In genomic region chr17:82396601-82397435, GRCh38 we compare ENCODE assay signal across 15 cellular contexts. TPM values are rescaled to one million over a fixed set of nuclear protein-coding genes. Genes with fewer than 3 reads are reported as not detected.
A peak's percentile ranks its signal among the peaks of the same experiment; 100 is the strongest.
DNase-seq lines count a peak whose midpoint lies in the region; ATAC-seq, FAIRE-seq and TF ChIP-seq lines count a peak whose summit lies in the region.
"Had no signal": no experiment of that assay in that cellular context is flagged by ENCODE, and none has a peak within 500 bp of the region (broad histone marks: within the 10 kb centered on the region; RNA-seq: fewer than 3 reads in every experiment).

No MANE protein-coding gene starts in this region.

- BruUV-seq in HCT116 (replicated peaks; lab: Mats Ljungman, UMichigan) (no TSS peak), K562 (replicated peaks; lab: Mats Ljungman, UMichigan) (no TSS peak)

- no peak for FAIRE-seq in K562 (lab: Jason Lieb, UNC)

- no peaks in the 10 kb centered on the region for H3K36me3 ChIP-seq in ACC112 (ENCODE audit: insufficient read depth, low read length)
- no peaks in the 10 kb centered on the region; a peak in 1 of 4 replicates for H3K36me3 ChIP-seq in HCT116 (ENCODE audit: control insufficient read depth in 1 of 2, insufficient read depth in 2 of 2, low read length in 2 of 2)
- peaks cover 38% of the 10 kb centered on the region; the same call in 2 of the 3 replicates for H3K36me3 ChIP-seq in K562 (ENCODE audit: control insufficient read depth, insufficient read depth, low read length)
- peaks cover 31% of the 10 kb centered on the region for H3K36me3 ChIP-seq in lower lobe of right lung
- H3K36me3 ChIP-seq in smooth muscle cell (ENCODE audit: low read depth), result no peaks in the 10 kb centered on the region
- H3K36me3 ChIP-seq: transverse colon had no signal

- TF ChIP-seq RAD21 in HCT116 (IDR thresholded peaks at IDR 0.05; ENCODE audit: low read depth) (no peak), K562 (CRISPR knock-in tag; conservative IDR thresholded peaks at IDR 0.05 in 1 of 2, IDR thresholded peaks at IDR 0.05 in 1 of 2) (no peak)

- no peaks in the 10 kb centered on the region for H4K20me1 ChIP-seq in HCT116 (ENCODE audit: insufficient read depth)
- no peaks in the 10 kb centered on the region for H4K20me1 ChIP-seq in K562 (replicated peaks; ENCODE audit: control insufficient read depth, insufficient read depth, low read length)
- H4K20me1 ChIP-seq in smooth muscle cell (ENCODE audit: low read depth), result no peaks in the 10 kb centered on the region

- intact Hi-C loops in HCT116 (cut with micrococcal nuclease), result no loop called here
- intact Hi-C loops in K562 (cut with micrococcal nuclease), result no loop called here
- intact Hi-C loops in lower lobe of right lung (cut with DNase I), result no loop called here

- RAD21 ChIA-PET in HCT116 (lab: Charles Lee; ENCODE audit: low non-redundant PET in 1 of 2, low total read pairs in 2 of 2, uncharacterized antibody in 2 of 2, unreplicated experiment in 2 of 2), result no interaction called here

- H3K4me1 ChIP-seq in ACC112 (ENCODE audit: control insufficient read depth, insufficient read depth, low read length, unreplicated experiment) (peaks cover 38% of the 10 kb centered on the region), HCT116 (ENCODE audit: control insufficient read depth in 1 of 2, insufficient read depth in 2 of 2, low read length in 2 of 2) (peaks cover 0 to 9% of the 10 kb centered on the region in 2 experiments; a peak in 2 of 4 replicates), K562 (replicated peaks in 1 of 2; ENCODE audit: control insufficient read depth in 2 of 2, insufficient read depth in 2 of 2, low read length in 2 of 2) (peaks cover 0 to 24% of the 10 kb centered on the region in 2 experiments; a peak in 2 of 5 replicates), lower lobe of right lung (peaks cover 15% of the 10 kb centered on the region), smooth muscle cell (ENCODE audit: low read depth) (no peaks in the 10 kb centered on the region)

- peaks cover 4% of the 10 kb centered on the region for H3F3A ChIP-seq in smooth muscle cell (ENCODE audit: low read depth)

- no peak for DNase-seq in HCT116 (ENCODE audit: low read depth, low spot score)
- no peak for DNase-seq in K562 (ENCODE audit: extremely low read depth in 1 of 4, low spot score in 3 of 4)
- DNase-seq in lower lobe of right lung, result peak; percentile 20
- DNase-seq in smooth muscle cell (lab: John Stamatoyannopoulos, UW; ENCODE audit: unreplicated experiment), result no peak
- no peak for DNase-seq in NCI-H2029 treated with DMSO at 0.1 percent for 48 hours (lab: John Stamatoyannopoulos, UW)
- DNase-seq in glomerular visceral epithelial cell (ENCODE audit: extremely low spot score), result no peak
- DNase-seq in NCI-H1417 treated with DMSO at 0.1 percent for 48 hours (lab: John Stamatoyannopoulos, UW), result no peak
- DNase-seq: activated naive CD4-positive, alpha-beta T cell; CD8-positive, alpha-beta memory T cell; immature natural killer cell; nucleus accumbens; Peyer's patch; transverse colon had no signal

- ATAC-seq in HCT116, result peak; percentile 26; the same call in 1 of the 2 replicates
- ATAC-seq in K562, result no peak
- no peak for ATAC-seq in lower lobe of right lung

- H3K79me2 ChIP-seq in ACC112 (ENCODE audit: control insufficient read depth, insufficient read depth, low read length, unreplicated experiment) (no peaks in the 10 kb centered on the region), HCT116 (ENCODE audit: insufficient read depth, low read length) (no peaks in the 10 kb centered on the region), K562 (ENCODE audit: control insufficient read depth, insufficient read depth, low read length) (no peaks in the 10 kb centered on the region), smooth muscle cell (ENCODE audit: low read depth) (no peaks in the 10 kb centered on the region)

- no peaks in the 10 kb centered on the region for H3K9me3 ChIP-seq in HCT116 (ENCODE audit: control insufficient read depth in 1 of 2, insufficient read depth in 1 of 2, low read depth in 1 of 2, low read length in 2 of 2)
- no peaks in the 10 kb centered on the region for H3K9me3 ChIP-seq in K562 (replicated peaks; ENCODE audit: control insufficient read depth, insufficient read depth, low read depth, low read length)
- H3K9me3 ChIP-seq in lower lobe of right lung, result no peaks in the 10 kb centered on the region
- H3K9me3 ChIP-seq in smooth muscle cell (replicated peaks; ENCODE audit: low read depth), result no peaks in the 10 kb centered on the region
- H3K9me3 ChIP-seq: Peyer's patch, transverse colon had no signal

- TF ChIP-seq CTCF in HCT116 (IDR thresholded peaks at IDR 0.05 in 2 of 3, conservative IDR thresholded peaks at IDR 0.05 in 1 of 3; ENCODE audit: borderline replicate concordance in 1 of 3, insufficient read depth in 1 of 3, low read depth in 2 of 3, low read length in 2 of 3) (no peak), K562 (IDR thresholded peaks at IDR 0.05 in 2 of 3, conservative IDR thresholded peaks at IDR 0.05 in 1 of 3; ENCODE audit: insufficient read depth in 2 of 3, low read depth in 1 of 3, low read length in 3 of 3) (no peak), lower lobe of right lung (IDR thresholded peaks at IDR 0.05) (no peak), smooth muscle cell (IDR thresholded peaks at IDR 0.05; ENCODE audit: borderline replicate concordance, insufficient read depth, poor library complexity, severe bottlenecking) (no peak)

- H3K4me2 ChIP-seq in HCT116 (ENCODE audit: low read length) (no peak overlapping the region), K562 (ENCODE audit: insufficient read depth, low read length) (no peak overlapping the region), smooth muscle cell (no peak overlapping the region)

- WGBS in K562 (ENCODE audit: insufficient coverage, low coverage, missing lambda C conversion rate), result 62% methylated on average over 17 of the region's 19 CpGs
- WGBS in smooth muscle cell (ENCODE audit: low lambda C conversion rate), result 68% methylated on average over 18 of the region's 19 CpGs

- TF ChIP-seq POLR2A in HCT116 (IDR thresholded peaks at IDR 0.05; ENCODE audit: borderline replicate concordance, extremely low read depth, insufficient read depth, insufficient read length) (no peak), K562 (conservative IDR thresholded peaks at IDR 0.05) (no peak)

- peak overlapping the region; percentile 97 for H3K27ac ChIP-seq in ACC112 (ENCODE audit: low read depth, low read length)
- peak overlapping the region; percentile 7; the same call in 1 of the 2 replicates for H3K27ac ChIP-seq in HCT116 (ENCODE audit: low read depth, low read length)
- H3K27ac ChIP-seq in K562 (ENCODE audit: extremely low read depth, low read depth, low read length), result no peak overlapping the region
- no peak overlapping the region for H3K27ac ChIP-seq in lower lobe of right lung
- H3K27ac ChIP-seq in smooth muscle cell (ENCODE audit: low read depth), result no peak overlapping the region
- H3K27ac ChIP-seq: Peyer's patch, transverse colon had no signal

- H3K9ac ChIP-seq in HCT116 (ENCODE audit: low read length), result no peak overlapping the region
- no peak overlapping the region for H3K9ac ChIP-seq in K562 (ENCODE audit: insufficient read depth in 1 of 2, low read depth in 2 of 2, low read length in 2 of 2)
- no peak overlapping the region for H3K9ac ChIP-seq in smooth muscle cell (ENCODE audit: low read depth)

- peak overlapping the region; percentile 36; the same call in 1 of the 2 replicates for H3K4me3 ChIP-seq in ACC112 (ENCODE audit: low read depth, low read length)
- no peak overlapping the region for H3K4me3 ChIP-seq in HCT116 (replicated peaks in 1 of 2; ENCODE audit: low read depth in 1 of 2, low read length in 2 of 2)
- H3K4me3 ChIP-seq in K562, result no peak overlapping the region
- H3K4me3 ChIP-seq in lower lobe of right lung, result no peak overlapping the region
- no peak overlapping the region for H3K4me3 ChIP-seq in smooth muscle cell
- H3K4me3 ChIP-seq: Peyer's patch, transverse colon had no signal

- TF ChIP-seq EP300 in K562 (IDR thresholded peaks at IDR 0.05; ENCODE audit: low read length), result no peak

- in situ Hi-C loops in K562 (cut with MboI), result no loop called here

- no peaks in the 10 kb centered on the region for H3K9me2 ChIP-seq in HCT116 (ENCODE audit: insufficient read depth)

- no peaks in the 10 kb centered on the region for H3K9me1 ChIP-seq in K562 (ENCODE audit: control insufficient read depth, insufficient read depth, low read length)

- CTCF ChIA-PET in HCT116 (lab: Charles Lee) (no interaction called here), K562 (lab: Yijun Ruan, JAX; ENCODE audit: low intra/inter-chr PET ratio) (no interaction called here)

- POLR2A ChIA-PET in HCT116 (lab: Charles Lee) (no interaction called here), K562 (lab: Yijun Ruan, JAX) (interaction anchor here (0.7 kb wide), 1 partner anchor 11 kb away, joined by 4 read pairs; no protein-coding TSS in a partner anchor)

- H3K27me3 ChIP-seq in ACC112 (ENCODE audit: insufficient read depth, low read length) (no peaks in the 10 kb centered on the region), HCT116 (ENCODE audit: insufficient read depth, low read length) (no peaks in the 10 kb centered on the region), K562 (ENCODE audit: control insufficient read depth in 2 of 2, insufficient read depth in 2 of 2, low read length in 2 of 2) (no peaks in the 10 kb centered on the region), lower lobe of right lung (ENCODE audit: low read depth) (no peaks in the 10 kb centered on the region), smooth muscle cell (ENCODE audit: low read depth) (no peaks in the 10 kb centered on the region)
- H3K27me3 ChIP-seq: Peyer's patch, transverse colon had no signal

- no peak overlapping the region for H2AFZ ChIP-seq in ACC112 (ENCODE audit: low read length, unreplicated experiment)
- no peak overlapping the region for H2AFZ ChIP-seq in HCT116 (ENCODE audit: low read depth, low read length, poor library complexity, severe bottlenecking)
- no peak overlapping the region for H2AFZ ChIP-seq in K562 (ENCODE audit: low read depth, low read length)
- H2AFZ ChIP-seq in smooth muscle cell (ENCODE audit: low read depth), result no peak overlapping the region

RNA-seq across cellular contexts. Expression of gene HEXD, which starts 21.3 kb away (rescaled TPM):
- total RNA-seq in HCT116 (2021; ENCODE audit: unreplicated experiment) (45.2 TPM), K562 (2014; rRNA removed) (10.5 and 12.3 TPM in 2 replicates), K562 (2014; rRNA removed; fragmentation: Illumina TruSeq; extraction: Trizol) (5.3 and 6.7 TPM in 2 replicates), K562 (2015; rRNA removed; fragmentation: Illumina TruSeq; extraction: Trizol) (8.3 and 10.0 TPM in 2 replicates), K562 (2021) (16.9 and 17.5 TPM in 2 replicates), lower lobe of right lung (60.2 TPM), smooth muscle cell (1.5 and 9.2 TPM in 2 replicates)
- 30.8 and 32.6 TPM in 2 replicates for polyA plus RNA-seq in HCT116 (2012)
- total RNA-seq in K562 (2011; cell fraction: chromatin; rRNA removed; ENCODE audit: low replicate concordance), result 73.7 and 159 TPM in 2 replicates
- 83.4 and 88.2 TPM in 2 replicates for total RNA-seq in K562 (2011; cell fraction: nucleolus; rRNA removed)
- 65.7 and 67.2 TPM in 2 replicates for total RNA-seq in K562 (2011; cell fraction: nucleoplasm; rRNA removed)
- polyA plus RNA-seq in K562 (2011; rRNA removed) (20.0 and 22.3 TPM in 2 replicates), K562 (2014; fragmentation: Illumina TruSeq; extraction: Trizol) (8.7 and 10.9 TPM in 2 replicates), K562 (2014; fragmentation: Nextera tagmentation; extraction: Ambion mirVana) (1 to 10 TPM; 1.0 TPM), K562 (2014; rRNA removed) (21.9 and 25.3 TPM in 2 replicates), smooth muscle cell (9.2 and 13.8 TPM in 2 replicates)
- 9.6 and 16.9 TPM in 2 replicates for polyA plus RNA-seq in K562 (2011; cell fraction: cytosol; rRNA removed)
- 208 and 322 TPM in 2 replicates for polyA plus RNA-seq in K562 (2011; cell fraction: nucleus; rRNA removed)
- polyA plus RNA-seq in K562 (2012), result 13.2 and 23.9 TPM in 2 replicates
- 6.1 and 7.1 TPM in 2 replicates for polyA minus RNA-seq in K562 (2011; rRNA and poly(A)+ RNA removed)
- 5.5 and 6.5 TPM in 2 replicates for polyA minus RNA-seq in K562 (2011; cell fraction: cytosol; rRNA and poly(A)+ RNA removed)
- 28.3 and 30.8 TPM in 2 replicates for polyA minus RNA-seq in K562 (2011; cell fraction: nucleus; rRNA and poly(A)+ RNA removed)

RNA-seq across cellular contexts. Expression of gene OGFOD3, which starts 21.6 kb away (rescaled TPM):
- total RNA-seq in HCT116 (2021; ENCODE audit: unreplicated experiment) (53.6 TPM), K562 (2014; rRNA removed) (34.7 and 44.7 TPM in 2 replicates), K562 (2014; rRNA removed; fragmentation: Illumina TruSeq; extraction: Trizol) (8.9 and 12.3 TPM in 2 replicates), K562 (2015; rRNA removed; fragmentation: Illumina TruSeq; extraction: Trizol) (18.0 and 18.9 TPM in 2 replicates), K562 (2021) (40.5 and 43.6 TPM in 2 replicates), lower lobe of right lung (27.1 TPM), smooth muscle cell (10.5 and 18.4 TPM in 2 replicates)
- 58.9 and 66.1 TPM in 2 replicates for polyA plus RNA-seq in HCT116 (2012)
- total RNA-seq in K562 (2011; cell fraction: chromatin; rRNA removed; ENCODE audit: low replicate concordance), result 39.5 and 85.3 TPM in 2 replicates
- total RNA-seq in K562 (2011; cell fraction: nucleolus; rRNA removed), result 68.9 and 71.6 TPM in 2 replicates
- total RNA-seq in K562 (2011; cell fraction: nucleoplasm; rRNA removed), result 53.3 and 56.9 TPM in 2 replicates
- polyA plus RNA-seq in K562 (2011; rRNA removed) (23.8 and 31.8 TPM in 2 replicates), K562 (2014; fragmentation: Illumina TruSeq; extraction: Trizol) (18.3 and 23.3 TPM in 2 replicates), K562 (2014; fragmentation: Nextera tagmentation; extraction: Ambion mirVana) (1 to 10 TPM in 1 of 2 experiments, under 1 TPM in 1; 0.69 to 1.8 TPM), K562 (2014; rRNA removed) (33.3 and 34.5 TPM in 2 replicates), smooth muscle cell (21.0 and 30.4 TPM in 2 replicates)
- polyA plus RNA-seq in K562 (2011; cell fraction: cytosol; rRNA removed), result 43.8 and 57.1 TPM in 2 replicates
- polyA plus RNA-seq in K562 (2011; cell fraction: nucleus; rRNA removed), result 27.5 and 35.1 TPM in 2 replicates
- polyA plus RNA-seq in K562 (2012), result 31.5 and 39.2 TPM in 2 replicates
- 15.2 and 19.6 TPM in 2 replicates for polyA minus RNA-seq in K562 (2011; rRNA and poly(A)+ RNA removed)
- 27.3 and 39.2 TPM in 2 replicates for polyA minus RNA-seq in K562 (2011; cell fraction: cytosol; rRNA and poly(A)+ RNA removed)
- 8.6 and 12.7 TPM in 2 replicates for polyA minus RNA-seq in K562 (2011; cell fraction: nucleus; rRNA and poly(A)+ RNA removed)

RNA-seq across cellular contexts. Expression of gene UTS2R, which starts 25.3 kb away (rescaled TPM):
- not detected for total RNA-seq in HCT116 (2021; ENCODE audit: unreplicated experiment)
- 0.07 TPM in 1 of 2 replicates, not detected in the other for polyA plus RNA-seq in HCT116 (2012)
- not detected in 2 replicates for total RNA-seq in K562 (2011; cell fraction: chromatin; rRNA removed; ENCODE audit: low replicate concordance)
- total RNA-seq in K562 (2011; cell fraction: nucleolus; rRNA removed), result not detected in 2 replicates
- not detected in 2 replicates for total RNA-seq in K562 (2011; cell fraction: nucleoplasm; rRNA removed)
- total RNA-seq in K562 (2014; rRNA removed), result not detected in 2 replicates
- not detected in 2 replicates for total RNA-seq in K562 (2014; rRNA removed; fragmentation: Illumina TruSeq; extraction: Trizol)
- total RNA-seq in K562 (2015; rRNA removed; fragmentation: Illumina TruSeq; extraction: Trizol), result not detected in 2 replicates
- total RNA-seq in K562 (2021), result 0.22 TPM in 1 of 2 replicates, not detected in the other
- not detected in 2 replicates for polyA plus RNA-seq in K562 (2011; rRNA removed)
- not detected in 2 replicates for polyA plus RNA-seq in K562 (2011; cell fraction: cytosol; rRNA removed)
- polyA plus RNA-seq in K562 (2011; cell fraction: nucleus; rRNA removed), result 0.27 TPM in 1 of 2 replicates, not detected in the other
- polyA plus RNA-seq in K562 (2012), result not detected in 2 replicates
- not detected in 2 replicates for polyA plus RNA-seq in K562 (2014; fragmentation: Illumina TruSeq; extraction: Trizol)
- not detected for polyA plus RNA-seq in K562 (2014; fragmentation: Nextera tagmentation; extraction: Ambion mirVana)
- not detected in 2 replicates for polyA plus RNA-seq in K562 (2014; rRNA removed)
- not detected in 2 replicates for polyA minus RNA-seq in K562 (2011; rRNA and poly(A)+ RNA removed)
- not detected in 2 replicates for polyA minus RNA-seq in K562 (2011; cell fraction: cytosol; rRNA and poly(A)+ RNA removed)
- polyA minus RNA-seq in K562 (2011; cell fraction: nucleus; rRNA and poly(A)+ RNA removed), result not detected in 2 replicates
- total RNA-seq in lower lobe of right lung, result not detected
- not detected in 2 replicates for total RNA-seq in smooth muscle cell
- 0.30 TPM in 1 of 2 replicates, not detected in the other for polyA plus RNA-seq in smooth muscle cell
- total RNA-seq: CD8-positive, alpha-beta memory T cell; HT-29; Peyer's patch had no signal
- polyA plus RNA-seq: CD8-positive, alpha-beta memory T cell; immature natural killer cell had no signal

RNA-seq across cellular contexts. Expression of gene TEX19, which starts 37.8 kb away (rescaled TPM):
- total RNA-seq in HCT116 (2021; ENCODE audit: unreplicated experiment) (2.1 TPM), K562 (2014; rRNA removed) (1.6 and 2.4 TPM in 2 replicates), K562 (2014; rRNA removed; fragmentation: Illumina TruSeq; extraction: Trizol) (0.93 and 1.4 TPM in 2 replicates), K562 (2015; rRNA removed; fragmentation: Illumina TruSeq; extraction: Trizol) (1.6 and 2.0 TPM in 2 replicates), K562 (2021) (1.4 and 2.1 TPM in 2 replicates), lower lobe of right lung (not detected), smooth muscle cell (not detected in 2 replicates)
- 2.2 and 2.8 TPM in 2 replicates for polyA plus RNA-seq in HCT116 (2012)
- 1.0 and 1.2 TPM in 2 replicates for total RNA-seq in K562 (2011; cell fraction: chromatin; rRNA removed; ENCODE audit: low replicate concordance)
- 1.2 TPM in 2 replicates for total RNA-seq in K562 (2011; cell fraction: nucleolus; rRNA removed)
- 1.0 and 1.8 TPM in 2 replicates for total RNA-seq in K562 (2011; cell fraction: nucleoplasm; rRNA removed)
- polyA plus RNA-seq in K562 (2011; rRNA removed) (3.6 and 4.9 TPM in 2 replicates), K562 (2014; fragmentation: Illumina TruSeq; extraction: Trizol) (1.9 and 2.3 TPM in 2 replicates), K562 (2014; fragmentation: Nextera tagmentation; extraction: Ambion mirVana) (under 1 TPM; 0.10 to 0.57 TPM), K562 (2014; rRNA removed) (1.9 and 2.2 TPM in 2 replicates), smooth muscle cell (not detected in 2 replicates)
- polyA plus RNA-seq in K562 (2011; cell fraction: cytosol; rRNA removed), result 4.1 and 5.7 TPM in 2 replicates
- 1.2 and 1.9 TPM in 2 replicates for polyA plus RNA-seq in K562 (2011; cell fraction: nucleus; rRNA removed)
- polyA plus RNA-seq in K562 (2012), result 2.0 and 5.3 TPM in 2 replicates
- polyA minus RNA-seq in K562 (2011; rRNA and poly(A)+ RNA removed), result 2.4 and 2.7 TPM in 2 replicates
- 0.91 and 1.5 TPM in 2 replicates for polyA minus RNA-seq in K562 (2011; cell fraction: cytosol; rRNA and poly(A)+ RNA removed)
- polyA minus RNA-seq in K562 (2011; cell fraction: nucleus; rRNA and poly(A)+ RNA removed), result 0.13 and 0.56 TPM in 2 replicates
- total RNA-seq: CD8-positive, alpha-beta memory T cell; Peyer's patch; transverse colon had no signal
- polyA plus RNA-seq: CD8-positive, alpha-beta memory T cell; immature natural killer cell had no signal

RNA-seq across cellular contexts. Expression of gene CYBC1, which starts 53.7 kb away (rescaled TPM):
- 95.4 TPM for total RNA-seq in HCT116 (2021; ENCODE audit: unreplicated experiment)
- polyA plus RNA-seq in HCT116 (2012), result 76.0 and 79.8 TPM in 2 replicates
- total RNA-seq in K562 (2011; cell fraction: chromatin; rRNA removed; ENCODE audit: low replicate concordance), result 155 and 369 TPM in 2 replicates
- total RNA-seq in K562 (2011; cell fraction: nucleolus; rRNA removed), result 226 and 254 TPM in 2 replicates
- total RNA-seq in K562 (2011; cell fraction: nucleoplasm; rRNA removed), result 195 and 197 TPM in 2 replicates
- 51.8 and 54.5 TPM in 2 replicates for total RNA-seq in K562 (2014; rRNA removed)
- total RNA-seq in K562 (2014; rRNA removed; fragmentation: Illumina TruSeq; extraction: Trizol), result 29.5 and 35.8 TPM in 2 replicates
- 47.8 and 50.1 TPM in 2 replicates for total RNA-seq in K562 (2015; rRNA removed; fragmentation: Illumina TruSeq; extraction: Trizol)
- 71.4 and 71.8 TPM in 2 replicates for total RNA-seq in K562 (2021)
- polyA plus RNA-seq in K562 (2011; rRNA removed), result 49.9 TPM in 2 replicates
- 58.3 and 104 TPM in 2 replicates for polyA plus RNA-seq in K562 (2011; cell fraction: cytosol; rRNA removed)
- polyA plus RNA-seq in K562 (2011; cell fraction: nucleus; rRNA removed), result 149 and 242 TPM in 2 replicates
- polyA plus RNA-seq in K562 (2012), result 74.7 and 93.3 TPM in 2 replicates
- polyA plus RNA-seq in K562 (2014; fragmentation: Illumina TruSeq; extraction: Trizol), result 68.5 and 74.8 TPM in 2 replicates
- 1 to 10 TPM; 1.3 to 3.8 TPM for polyA plus RNA-seq in K562 (2014; fragmentation: Nextera tagmentation; extraction: Ambion mirVana)
- 64.3 and 64.8 TPM in 2 replicates for polyA plus RNA-seq in K562 (2014; rRNA removed)
- 17.2 and 36.1 TPM in 2 replicates for polyA minus RNA-seq in K562 (2011; rRNA and poly(A)+ RNA removed)
- polyA minus RNA-seq in K562 (2011; cell fraction: cytosol; rRNA and poly(A)+ RNA removed), result 32.9 and 43.7 TPM in 2 replicates
- polyA minus RNA-seq in K562 (2011; cell fraction: nucleus; rRNA and poly(A)+ RNA removed), result 56.5 and 68.9 TPM in 2 replicates
- total RNA-seq in lower lobe of right lung, result 132 TPM
- 23.3 and 26.1 TPM in 2 replicates for total RNA-seq in smooth muscle cell
- 65.8 and 66.0 TPM in 2 replicates for polyA plus RNA-seq in smooth muscle cell

Comparison
In these comparisons a context has a peak if more than half of its experiments do, and no peak if none do; other contexts are left out.
1. H3K27ac ChIP-seq: peak in ACC112 (single experiment) and HCT116 (single experiment); none in K562 (single experiment), lower lobe of right lung (single experiment) and smooth muscle cell (single experiment).